Comparison of ENCODE assay signal across 8 cellular contexts in genomic region chr16:70747703-70748631, GRCh38. TPM values are rescaled to one million over a fixed set of nuclear protein-coding genes. Genes with fewer than 3 reads are reported as not detected.
A peak's percentile ranks its signal among the peaks of the same experiment; 100 is the strongest.
DNase-seq lines count a peak whose midpoint lies in the region; ATAC-seq and TF ChIP-seq lines count a peak whose summit lies in the region.

No MANE protein-coding gene starts in this region.

- no peaks in the 10 kb centered on the region for H3K9me3 ChIP-seq in thyroid gland

- WGBS in thyroid gland, 2 donors = 84 to 87% methylated on average over 14 to 15 of the region's 15 CpGs

- no peaks in the 10 kb centered on the region for H3K27me3 ChIP-seq in thyroid gland

- H3K27me3 Mint-ChIP-seq in activated naive CD8-positive, alpha-beta T cell treated with anti-CD3 and anti-CD28 coated beads, Interleukin-2, amount 10 ng/mL, durations not matched to agents 7 days and 5 days = no peaks in the 10 kb centered on the region

- peak overlapping the region; percentile 86 for H3K27ac Mint-ChIP-seq in activated naive CD8-positive, alpha-beta T cell treated with anti-CD3 and anti-CD28 coated beads, Interleukin-2, amount 10 ng/mL, durations not matched to agents 7 days and 5 days

- TF ChIP-seq CTCF in thyroid gland (IDR thresholded peaks at IDR 0.05) = no peak

- peaks cover 55 to 77% of the 10 kb centered on the region in 2 donors for H3K4me1 ChIP-seq in thyroid gland

- TF ChIP-seq POLR2A in thyroid gland (IDR thresholded peaks at IDR 0.05) = no peak

- DNase-seq in DMS53 (lab: John Stamatoyannopoulos, UW) (peak; percentile 46), DMS53 treated with DMSO at 0.1 percent for 48 hours (lab: John Stamatoyannopoulos, UW; ENCODE audit: unreplicated experiment) (no peak), kidney tubule cell (ENCODE audit: low spot score) (peak; percentile 94), thyroid gland (peak; percentile 72 to 87), NCI-H128 (lab: John Stamatoyannopoulos, UW; ENCODE audit: unreplicated experiment) (no peak), cerebellar nuclear complex (lab: John Stamatoyannopoulos, UW) (no peak), NCI-H2171 treated with DMSO at 0.1 percent for 48 hours (lab: John Stamatoyannopoulos, UW) (no peak)
- DNase-seq in activated naive CD8-positive, alpha-beta T cell treated with anti-CD3 and anti-CD28 coated beads, Interleukin-2, amount 10 ng/mL, durations not matched to agents 7 days and 5 days = no peak

- H3K36me3 Mint-ChIP-seq in activated naive CD8-positive, alpha-beta T cell treated with anti-CD3 and anti-CD28 coated beads, Interleukin-2, amount 10 ng/mL, durations not matched to agents 7 days and 5 days = peaks cover 14% of the 10 kb centered on the region

- H3K27ac ChIP-seq in thyroid gland = peak overlapping the region; percentile 71 to 95 (median 94)

- no peak overlapping the region for H3K4me3 ChIP-seq in thyroid gland (replicated peaks in 1 of 3)

- H3K36me3 ChIP-seq in thyroid gland = no peaks in the 10 kb centered on the region

- intact Hi-C loops in thyroid gland (cut with DNase I) = no loop called here

- no peak for ATAC-seq in activated naive CD8-positive, alpha-beta T cell treated with anti-CD3 and anti-CD28 coated beads, Interleukin-2, amount 10 ng/mL, durations not matched to agents 7 days and 5 days (ENCODE audit: low read depth)

- no peak overlapping the region for H3K4me3 Mint-ChIP-seq in activated naive CD8-positive, alpha-beta T cell treated with anti-CD3 and anti-CD28 coated beads, Interleukin-2, amount 10 ng/mL, durations not matched to agents 7 days and 5 days

- POLR2A ChIA-PET in activated naive CD8-positive, alpha-beta T cell treated with anti-CD3 and anti-CD28 coated beads, Interleukin-2, amount 10 ng/mL, durations not matched to agents 7 days and 5 days (lab: Charles Lee) = interaction anchor here (1.3 kb wide), 1 partner anchor 10 kb away, joined by 7 read pairs; no protein-coding TSS in a partner anchor

- no peaks in the 10 kb centered on the region for H3K9me3 Mint-ChIP-seq in activated naive CD8-positive, alpha-beta T cell treated with anti-CD3 and anti-CD28 coated beads, Interleukin-2, amount 10 ng/mL, durations not matched to agents 7 days and 5 days

- H3K4me1 Mint-ChIP-seq in activated naive CD8-positive, alpha-beta T cell treated with anti-CD3 and anti-CD28 coated beads, Interleukin-2, amount 10 ng/mL, durations not matched to agents 7 days and 5 days = peaks cover 31% of the 10 kb centered on the region

RNA-seq across cellular contexts. Expression of gene VAC14, which starts 53.0 kb away (rescaled TPM):
- 10 to 100 TPM; 34.4 to 36.9 TPM for total RNA-seq in activated naive CD8-positive, alpha-beta T cell treated with anti-CD3 and anti-CD28 coated beads, Interleukin-2, amount 10 ng/mL, durations not matched to agents 7 days and 5 days
- total RNA-seq in thyroid gland = 10 to 100 TPM; 43.4 to 69.4 (median 63.1) TPM

Comparison
In these comparisons a context has a peak if more than half of its experiments do, and no peak if none do; other contexts are left out.
1. DNase-seq: peak in DMS53 (single experiment), kidney tubule cell (single experiment) and thyroid gland (2 of 2); none in DMS53 treated with DMSO at 0.1 percent for 48 hours (single experiment), activated naive CD8-positive, alpha-beta T cell treated with anti-CD3 and anti-CD28 coated beads, Interleukin-2, amount 10 ng/mL, durations not matched to agents 7 days and 5 days (single experiment), NCI-H128 (single experiment), cerebellar nuclear complex (0 of 2) and NCI-H2171 treated with DMSO at 0.1 percent for 48 hours (single experiment).